ENCODE assay signal across 8 cellular contexts in genomic region chr16:54936979-54937672, GRCh38.
DNase-seq lines count a peak whose midpoint lies in the region; ATAC-seq and TF ChIP-seq lines count a peak whose summit lies in the region.

No MANE protein-coding gene starts in this region.

- H4K20me1 ChIP-seq in OCI-LY1 (ENCODE audit: insufficient read depth, low read length): no peaks in the 10 kb centered on the region

- no peaks in the 10 kb centered on the region for H3K9me3 ChIP-seq in OCI-LY1 (ENCODE audit: low read length)
- H3K9me3 ChIP-seq in parathyroid adenoma (ENCODE audit: control insufficient read depth, low read length): no peaks in the 10 kb centered on the region

- no peaks in the 10 kb centered on the region for H3K9me2 ChIP-seq in OCI-LY1 (ENCODE audit: low read depth, low read length)

- H3K4me3 ChIP-seq in OCI-LY1 (ENCODE audit: low read depth, low read length, poor library complexity, severe bottlenecking) (no peak overlapping the region), parathyroid adenoma (ENCODE audit: low read depth, low read length) (peak overlapping the region; percentile 44)

- H3K4me1 ChIP-seq in OCI-LY1 (ENCODE audit: insufficient read depth, low read length, severe bottlenecking) (no peaks in the 10 kb centered on the region), parathyroid adenoma (no peaks in the 10 kb centered on the region)

- TF ChIP-seq CTCF in OCI-LY1 (IDR thresholded peaks at IDR 0.05; ENCODE audit: low read length) (peak; percentile 34), parathyroid adenoma (IDR thresholded peaks at IDR 0.05) (no peak)

- H3K27ac ChIP-seq in OCI-LY1 (ENCODE audit: low read depth, low read length, poor library complexity, severe bottlenecking): no peak overlapping the region
- H3K27ac ChIP-seq in parathyroid adenoma: no peak overlapping the region

- H3K9ac ChIP-seq in OCI-LY1 (ENCODE audit: low read length) (no peak overlapping the region), parathyroid adenoma (no peak overlapping the region)

- no peak overlapping the region for H2AFZ ChIP-seq in OCI-LY1 (ENCODE audit: low read length)
- H2AFZ ChIP-seq in parathyroid adenoma: no peak overlapping the region

- no peak for ATAC-seq in HG03432 (IDR thresholded peaks at IDR 0.05; ENCODE audit: unreplicated experiment)
- no peak for ATAC-seq in HG03442 (IDR thresholded peaks at IDR 0.05; ENCODE audit: unreplicated experiment)
- no peak for ATAC-seq in GM19397 (IDR thresholded peaks at IDR 0.05; ENCODE audit: unreplicated experiment)

- DNase-seq in GF-D8 (lab: John Stamatoyannopoulos, UW) (peak; percentile 33), fibroblast of peridontal ligament (ENCODE audit: extremely low read depth) (peak; percentile 71)
- no peak for DNase-seq in stimulated activated CD4-positive, alpha-beta T cell treated with anti-CD3 and anti-CD28 coated beads, Interleukin-1b, Interleukin-23, amount 100 ng/mL, for 48 hours

- H3K4me2 ChIP-seq in OCI-LY1 (ENCODE audit: low read length) (no peak overlapping the region), parathyroid adenoma (ENCODE audit: low read length) (peak overlapping the region; percentile 67)

- H3K27me3 ChIP-seq in OCI-LY1 (ENCODE audit: insufficient read depth, low read length) (no peaks in the 10 kb centered on the region), parathyroid adenoma (ENCODE audit: control insufficient read depth, insufficient read depth, low read length) (peaks cover 16% of the 10 kb centered on the region)

- no peaks in the 10 kb centered on the region; the same call in 1 of the 2 replicates for H3K36me3 ChIP-seq in OCI-LY1 (ENCODE audit: insufficient read depth, low read length)
- H3K36me3 ChIP-seq in parathyroid adenoma (ENCODE audit: control insufficient read depth, insufficient read depth, low read length): no peaks in the 10 kb centered on the region

- H3K79me2 ChIP-seq in OCI-LY1 (ENCODE audit: insufficient read depth, low read length) (no peaks in the 10 kb centered on the region), parathyroid adenoma (no peaks in the 10 kb centered on the region)

- H3F3A ChIP-seq in OCI-LY1 (ENCODE audit: insufficient read depth, low read length): no peaks in the 10 kb centered on the region
